ENCODE assay signal across 37 cellular contexts in genomic region chr7:22702516-22702915, GRCh38. TPM values are rescaled to one million over a fixed set of nuclear protein-coding genes. Genes with fewer than 3 reads are reported as not detected.
DNase-seq lines count a peak whose midpoint lies in the region; ATAC-seq, FAIRE-seq and TF ChIP-seq lines count a peak whose summit lies in the region.
"Had no signal": no experiment of that assay in that cellular context is flagged by ENCODE, and none has a peak within 500 bp of the region (broad histone marks: within the 10 kb centered on the region; RNA-seq: fewer than 3 reads in every experiment).

No MANE protein-coding gene starts in this region.

- H3K27ac ChIP-seq in CD8-positive, alpha-beta memory T cell (ENCODE audit: low read depth, low read length): peak overlapping the region; percentile 69
- H3K27ac ChIP-seq in HUES6 (ENCODE audit: low read depth, low read length) (peak overlapping the region; percentile 94), astrocyte (ENCODE audit: low read depth, low read length) (no peak overlapping the region)
- H3K27ac ChIP-seq: adrenal gland, breast epithelium, epithelial cell of prostate, left ventricle myocardium inferior, parathyroid adenoma, right atrium auricular region, thoracic aorta, uterus had no signal

- ATAC-seq in GM19452 (IDR thresholded peaks at IDR 0.05; ENCODE audit: unreplicated experiment): no peak
- ATAC-seq: activated CD4-positive, alpha-beta T cell treated with anti-CD3 and anti-CD28 coated beads for 36 hours; activated CD8-positive, alpha-beta T cell treated with anti-CD3 and anti-CD28 coated beads for 36 hours; Panc1 had no signal

- H3K9me3 Mint-ChIP-seq in CD8-positive, alpha-beta memory T cell: no peaks in the 10 kb centered on the region
- peaks cover 3% of the 10 kb centered on the region for H3K9me3 Mint-ChIP-seq in astrocyte (ENCODE audit: unreplicated experiment)
- H3K9me3 Mint-ChIP-seq: activated CD8-positive, alpha-beta T cell treated with anti-CD3 and anti-CD28 coated beads for 36 hours; activated naive CD4-positive, alpha-beta T cell treated with anti-CD3 and anti-CD28 coated beads for 36 hours; CD4-positive, alpha-beta memory T cell; stimulated activated naive CD8-positive, alpha-beta T cell treated with anti-CD3 and anti-CD28 coated beads, Interleukin-15, Interleukin-2, amounts not matched to agents 100 ng/mL and 50 ng/mL, for 24 hours; T-helper 2 cell treated with Interferon-gamma antibody and Interleukin-4, amounts not matched to agents 5 μg/mL and 100 μg/mL, for 36 hours had no signal

- no peak overlapping the region for H3K4me2 ChIP-seq in astrocyte (ENCODE audit: low read length)

- H3K4me1 Mint-ChIP-seq in CD8-positive, alpha-beta memory T cell: peaks cover 8 to 15% (median 14%) of the 10 kb centered on the region in 3 donors
- peaks cover 25% of the 10 kb centered on the region for H3K4me1 Mint-ChIP-seq in astrocyte (ENCODE audit: low read depth, unreplicated experiment)

- no peaks in the 10 kb centered on the region for H3K79me2 ChIP-seq in astrocyte (ENCODE audit: insufficient read depth, low read length)
- H3K79me2 ChIP-seq: parathyroid adenoma had no signal

- CTCF ChIA-PET in CD8-positive, alpha-beta memory T cell (lab: Charles Lee): no interaction called here

- H3K27me3 Mint-ChIP-seq in CD8-positive, alpha-beta memory T cell: peaks cover 0 to 1% of the 10 kb centered on the region in 2 donors
- no peaks in the 10 kb centered on the region for H3K27me3 Mint-ChIP-seq in astrocyte (ENCODE audit: low read depth, unreplicated experiment)
- H3K27me3 Mint-ChIP-seq: stimulated activated naive CD8-positive, alpha-beta T cell treated with anti-CD3 and anti-CD28 coated beads, Interleukin-15, Interleukin-2, amounts not matched to agents 100 ng/mL and 50 ng/mL, for 24 hours had no signal

- H3K36me3 Mint-ChIP-seq in CD8-positive, alpha-beta memory T cell: no peaks in the 10 kb centered on the region
- no peaks in the 10 kb centered on the region for H3K36me3 Mint-ChIP-seq in astrocyte (ENCODE audit: low read depth, unreplicated experiment)
- H3K36me3 Mint-ChIP-seq: CD4-positive, alpha-beta memory T cell had no signal

- DNase-seq in CD8-positive, alpha-beta memory T cell: no peak
- DNase-seq in astrocyte (ENCODE audit: low read depth): peak; percentile 32
- DNase-seq in iris pigment epithelial cell (ENCODE audit: low read depth): peak; percentile 64
- DNase-seq in KG1 (lab: John Stamatoyannopoulos, UW): no peak
- DNase-seq in NCI-H524 (lab: John Stamatoyannopoulos, UW): no peak
- DNase-seq in AG20443 (ENCODE audit: low spot score): no peak
- DNase-seq: activated CD4-positive, alpha-beta T cell treated with anti-CD3 and anti-CD28 coated beads for 36 hours; activated CD8-positive, alpha-beta memory T cell treated with anti-CD3 and anti-CD28 coated beads, Interleukin-2, amount 50 U/mL, for 48 hours; activated CD8-positive, alpha-beta T cell treated with anti-CD3 and anti-CD28 coated beads for 36 hours; activated naive CD4-positive, alpha-beta T cell treated with anti-CD3 and anti-CD28 coated beads for 36 hours; adrenal gland; CD4-positive, alpha-beta memory T cell; effector CD8-positive, alpha-beta T cell; glutamatergic neuron; KBM-7; left ventricle myocardium inferior; MG63; NCI-H1105 treated with DMSO at 0.1 percent for 48 hours; NCI-H2029; NCI-H2227 treated with DMSO at 0.1 percent for 48 hours; NCI-H748 treated with DMSO at 0.1 percent for 48 hours; SHP77; stimulated activated CD4-positive, alpha-beta T cell treated with anti-CD3 and anti-CD28 coated beads, Interleukin-1b, Interleukin-23, amount 100 ng/mL, for 48 hours; uterus had no signal

- FAIRE-seq in astrocyte (lab: Jason Lieb, UNC): no peak
- FAIRE-seq: A204.1, islet of Langerhans had no signal

- H3K36me3 ChIP-seq in CD8-positive, alpha-beta memory T cell (ENCODE audit: insufficient read depth, low read length): no peaks in the 10 kb centered on the region
- H3K36me3 ChIP-seq in HUES6 (ENCODE audit: control insufficient read depth, insufficient read depth, low read length) (peaks cover 14% of the 10 kb centered on the region; the same call in 1 of the 2 replicates), astrocyte (ENCODE audit: insufficient read depth, low read length) (no peaks in the 10 kb centered on the region)
- H3K36me3 ChIP-seq: adrenal gland, breast epithelium, left ventricle myocardium inferior, MG63, right atrium auricular region, thoracic aorta, uterus had no signal

- no peak overlapping the region for H2AFZ ChIP-seq in astrocyte (ENCODE audit: low read depth, low read length)
- H2AFZ ChIP-seq: parathyroid adenoma had no signal

- no peaks in the 10 kb centered on the region for H3K27me3 ChIP-seq in CD8-positive, alpha-beta memory T cell (ENCODE audit: insufficient read depth, low read length, poor library complexity, severe bottlenecking)
- H3K27me3 ChIP-seq in HUES6 (ENCODE audit: control insufficient read depth, insufficient read depth, low read length) (no peaks in the 10 kb centered on the region), astrocyte (ENCODE audit: insufficient read depth, low read length) (no peaks in the 10 kb centered on the region)
- H3K27me3 ChIP-seq: adrenal gland, breast epithelium, MG63, right atrium auricular region, uterus had no signal

- POLR2A ChIA-PET in CD8-positive, alpha-beta memory T cell (lab: Charles Lee): no interaction called here

- no peak for TF ChIP-seq CTCF in astrocyte (IDR thresholded peaks at IDR 0.05; ENCODE audit: insufficient read depth, low read depth, low read length)

- no peak overlapping the region for H3K4me3 ChIP-seq in CD8-positive, alpha-beta memory T cell (ENCODE audit: low read length)
- peak overlapping the region; percentile 31; the same call in 1 of the 2 replicates for H3K4me3 ChIP-seq in HUES6 (ENCODE audit: low read depth, low read length)
- no peak overlapping the region for H3K4me3 ChIP-seq in astrocyte (ENCODE audit: insufficient read depth, low read depth, low read length)
- H3K4me3 ChIP-seq: adrenal gland, breast epithelium, left ventricle myocardium inferior, MG63, right atrium auricular region, thoracic aorta, uterus had no signal

- peak overlapping the region; percentile 58 for H3K9ac ChIP-seq in HUES6 (ENCODE audit: low read length)
- H3K9ac ChIP-seq in astrocyte (ENCODE audit: low read length): no peak overlapping the region
- H3K9ac ChIP-seq: parathyroid adenoma had no signal

- H3K4me1 ChIP-seq in CD8-positive, alpha-beta memory T cell (ENCODE audit: insufficient read depth, low read length): peaks cover 12% of the 10 kb centered on the region
- H3K4me1 ChIP-seq in HUES6 (ENCODE audit: control insufficient read depth, insufficient read depth, low read length) (peaks cover 24% of the 10 kb centered on the region; the same call in 1 of the 2 replicates), astrocyte (ENCODE audit: insufficient read depth, low read length) (peaks cover 8% of the 10 kb centered on the region)
- H3K4me1 ChIP-seq: adrenal gland, breast epithelium, parathyroid adenoma, uterus had no signal

- H4K20me1 ChIP-seq in astrocyte (ENCODE audit: insufficient read depth, low read length): no peaks in the 10 kb centered on the region

- no peak overlapping the region for H3K4me3 Mint-ChIP-seq in CD8-positive, alpha-beta memory T cell
- H3K4me3 Mint-ChIP-seq in astrocyte (ENCODE audit: unreplicated experiment): no peak overlapping the region
- H3K4me3 Mint-ChIP-seq: activated CD4-positive, alpha-beta T cell treated with anti-CD3 and anti-CD28 coated beads for 36 hours; activated CD8-positive, alpha-beta T cell treated with anti-CD3 and anti-CD28 coated beads for 36 hours; activated naive CD4-positive, alpha-beta T cell treated with anti-CD3 and anti-CD28 coated beads for 36 hours; activated T-helper 1 cell treated with anti-CD3 and anti-CD28 coated beads, Interleukin-12 subunit alpha, Interleukin-12 subunit beta, Interleukin-2, Interleukin-4 antibody, amounts not matched to agents 30 ng/mL and 10 ng/mL and 1 ng/mL, durations not matched to agents 14 hours and 24 hours and 36 hours; CD4-positive, alpha-beta memory T cell; stimulated activated naive CD8-positive, alpha-beta T cell treated with anti-CD3 and anti-CD28 coated beads, Interleukin-15, Interleukin-2, amounts not matched to agents 100 ng/mL and 50 ng/mL, for 24 hours; T-helper 2 cell treated with Interferon-gamma antibody and Interleukin-4, amounts not matched to agents 5 μg/mL and 100 μg/mL, for 36 hours had no signal

- H3K9me3 ChIP-seq in CD8-positive, alpha-beta memory T cell (ENCODE audit: low read length): no peaks in the 10 kb centered on the region
- H3K9me3 ChIP-seq in HUES6 (ENCODE audit: control insufficient read depth, insufficient read depth, low read depth, low read length) (no peaks in the 10 kb centered on the region), astrocyte (ENCODE audit: insufficient read depth, low read depth, low read length) (no peaks in the 10 kb centered on the region)
- H3K9me3 ChIP-seq: adrenal gland, breast epithelium, left ventricle myocardium inferior, MG63, right atrium auricular region, thoracic aorta, uterus had no signal

- no peak overlapping the region for H3K27ac Mint-ChIP-seq in CD8-positive, alpha-beta memory T cell
- H3K27ac Mint-ChIP-seq in astrocyte (ENCODE audit: unreplicated experiment): no peak overlapping the region
- H3K27ac Mint-ChIP-seq: activated CD4-positive, alpha-beta T cell treated with anti-CD3 and anti-CD28 coated beads for 36 hours; activated CD8-positive, alpha-beta T cell treated with anti-CD3 and anti-CD28 coated beads for 36 hours; activated naive CD4-positive, alpha-beta T cell treated with anti-CD3 and anti-CD28 coated beads for 36 hours; activated T-helper 1 cell treated with anti-CD3 and anti-CD28 coated beads, Interleukin-12 subunit alpha, Interleukin-12 subunit beta, Interleukin-2, Interleukin-4 antibody, amounts not matched to agents 30 ng/mL and 10 ng/mL and 1 ng/mL, durations not matched to agents 14 hours and 24 hours and 36 hours; stimulated activated naive CD8-positive, alpha-beta T cell treated with anti-CD3 and anti-CD28 coated beads, Interleukin-15, Interleukin-2, amounts not matched to agents 100 ng/mL and 50 ng/mL, for 24 hours; T-helper 2 cell treated with Interferon-gamma antibody and Interleukin-4, amounts not matched to agents 5 μg/mL and 100 μg/mL, for 36 hours had no signal

RNA-seq across cellular contexts. Expression of gene IL6, which starts 24.5 kb away (rescaled TPM):
- total RNA-seq in CD8-positive, alpha-beta memory T cell: 1 to 10 TPM in 1 of 2 experiments, under 1 TPM in 1; 0.72 to 1.7 TPM
- not detected for polyA plus RNA-seq in CD8-positive, alpha-beta memory T cell
- 2.5 and 2.7 TPM in 2 replicates for total RNA-seq in astrocyte
- total RNA-seq: activated CD8-positive, alpha-beta T cell treated with anti-CD3 and anti-CD28 coated beads for 36 hours; CD4-positive, alpha-beta memory T cell had no signal
- polyA plus RNA-seq: CD4-positive, alpha-beta memory T cell had no signal

Comparison
In these comparisons a context has a peak if more than half of its experiments do, and no peak if none do; other contexts are left out.
1. DNase-seq: peak in astrocyte (single experiment) and iris pigment epithelial cell (single experiment); none in CD8-positive, alpha-beta memory T cell (0 of 5), KG1 (single experiment), NCI-H524 (0 of 2) and AG20443 (single experiment).